ENCODE assay signal across 1 cellular context in genomic region chr19:35648017-35648961, GRCh38.
TF ChIP-seq lines count a peak whose summit lies in the region.

Gene COX6B1 (plus strand): TSS chr19:35648323. CDS start chr19:35651244, 2,921 bp downstream.

TF ChIP-seq in GM12878, 131 proteins besides CTCF, POLR2A, EP300 and RAD21 (continued from another document and continues in another):
- TF ChIP-seq BCLAF1 (IDR thresholded peaks at IDR 0.05) (no peak), PKNOX1 (IDR thresholded peaks at IDR 0.05) (peak; percentile 98), RUNX3 (IDR thresholded peaks at IDR 0.05; ENCODE audit: low read length) (peak; percentile 47), SMAD5 (IDR thresholded peaks at IDR 0.05; ENCODE audit: low read depth) (peak; percentile 79), NKRF (conservative IDR thresholded peaks at IDR 0.05) (peak; percentile 73), HSF1 (IDR thresholded peaks at IDR 0.05; ENCODE audit: low read depth, low read length) (no peak), GATAD2B (conservative IDR thresholded peaks at IDR 0.05; ENCODE audit: low read depth) (no peak), ELK1 (IDR thresholded peaks at IDR 0.05; ENCODE audit: low read depth, low read length) (peak; percentile 58; the same call in 1 of the 2 replicates), STAT1 (conservative IDR thresholded peaks at IDR 0.05) (no peak), ZNF274 (IDR thresholded peaks at IDR 0.05; ENCODE audit: insufficient read depth, insufficient read length) (no peak), MYC (IDR thresholded peaks at IDR 0.05; ENCODE audit: insufficient read depth, insufficient read length, insufficient replicate concordance, low read length, severe bottlenecking) (no peak), RELB (IDR thresholded peaks at IDR 0.05; ENCODE audit: low read depth) (no peak), PML (IDR thresholded peaks at IDR 0.05; ENCODE audit: low read length) (peak; percentile 83), POU2F2 (IDR thresholded peaks at IDR 0.05; ENCODE audit: borderline replicate concordance, low read depth, low read length) (peak; percentile 64; the same call in 1 of the 3 replicates), ESRRA (IDR thresholded peaks at IDR 0.05; ENCODE audit: low read length) (no peak), TCF7 (IDR thresholded peaks at IDR 0.05; ENCODE audit: borderline replicate concordance) (no peak), SIX5 (IDR thresholded peaks at IDR 0.05; ENCODE audit: low read depth, low read length, severe bottlenecking) (peak; percentile 2), POLR2AphosphoS2 (IDR thresholded peaks at IDR 0.05; ENCODE audit: low read depth, low read length) (peak; percentile 76; the same call in 1 of the 2 replicates), HDGF (IDR thresholded peaks at IDR 0.05) (0 out of 2 replicates have a peak, but pooled peaks have one; percentile 36), ZNF384 (IDR thresholded peaks at IDR 0.05; ENCODE audit: borderline replicate concordance, low read depth, low read length) (no peak), JUNB (IDR thresholded peaks at IDR 0.05) (no peak), NFIC (IDR thresholded peaks at IDR 0.05; ENCODE audit: low read depth, low read length) (no peak), CHD2 (IDR thresholded peaks at IDR 0.05; ENCODE audit: borderline replicate concordance, low read depth, low read length) (peak; percentile 87), RCOR1 (conservative IDR thresholded peaks at IDR 0.05; ENCODE audit: low read depth, low read length) (no peak), CREB1 (IDR thresholded peaks at IDR 0.05; ENCODE audit: low read depth) (peak; percentile 70), SRF (IDR thresholded peaks at IDR 0.05; ENCODE audit: low read depth in 2 of 2, low read length in 2 of 2) (no peak), ATF2 (IDR thresholded peaks at IDR 0.05; ENCODE audit: low read length) (no peak), HCFC1 (IDR thresholded peaks at IDR 0.05; ENCODE audit: low read length) (peak; percentile 42; the same call in 1 of the 2 replicates), TBL1XR1 (IDR thresholded peaks at IDR 0.05; ENCODE audit: low read depth, low read length) (no peak), ATF3 (IDR thresholded peaks at IDR 0.05; ENCODE audit: borderline replicate concordance, extremely low read depth, low read depth, low read length) (no peak), MAX (IDR thresholded peaks at IDR 0.05; ENCODE audit: low read depth, low read length) (0 out of 2 replicates have a peak, but pooled peaks have one; percentile 30), BMI1 (IDR thresholded peaks at IDR 0.05; ENCODE audit: borderline replicate concordance) (no peak), BACH1 (IDR thresholded peaks at IDR 0.05; ENCODE audit: borderline replicate concordance) (no peak), NR2C2 (IDR thresholded peaks at IDR 0.05; ENCODE audit: borderline replicate concordance, control insufficient read depth, insufficient read length, low read depth) (no peak), ATF7 (IDR thresholded peaks at IDR 0.05; ENCODE audit: low read depth) (peak; percentile 77), HDAC6 (IDR thresholded peaks at IDR 0.05; ENCODE audit: unreplicated experiment) (no peak), MLLT1 (IDR thresholded peaks at IDR 0.05) (no peak), CEBPZ (IDR thresholded peaks at IDR 0.05; ENCODE audit: low read depth, low read length) (no peak), POLR2AphosphoS5 (IDR thresholded peaks at IDR 0.05; ENCODE audit: low read length) (peak; percentile 94), ZNF622 (IDR thresholded peaks at IDR 0.05) (no peak), FOXK2 (IDR thresholded peaks at IDR 0.05) (no peak), CBX5 (IDR thresholded peaks at IDR 0.05; ENCODE audit: low read depth) (no peak)
